8 cellular contexts compared by ENCODE assay signal in genomic region chr11:110429614-110430266, GRCh38. TPM values are rescaled to one million over a fixed set of nuclear protein-coding genes. Genes with fewer than 3 reads are reported as not detected.
A peak's percentile ranks its signal among the peaks of the same experiment; 100 is the strongest.
DNase-seq lines count a peak whose midpoint lies in the region; ATAC-seq and TF ChIP-seq lines count a peak whose summit lies in the region.

Gene FDX1 (plus strand): TSS chr11:110429948. CDS start chr11:110430121, 173 bp downstream.

- ATAC-seq in GM18870 (IDR thresholded peaks at IDR 0.05; ENCODE audit: unreplicated experiment) (peak; percentile 72), HG03108 (IDR thresholded peaks at IDR 0.05; ENCODE audit: unreplicated experiment) (peak; percentile 88)

- peak; percentile 63 for DNase-seq in AG10803 (ENCODE audit: low read depth)
- DNase-seq in NCI-H226: peak; percentile 70
- DNase-seq in activated CD4-positive, alpha-beta T cell treated with anti-CD3 and anti-CD28 coated beads for 1 hour: peak; percentile 72
- peak; percentile 73 for DNase-seq in cerebellum (ENCODE audit: low spot score)
- peak; percentile 68 for DNase-seq in kidney glomerular epithelial cell (lab: John Stamatoyannopoulos, UW)
- DNase-seq in stimulated activated CD4-positive, alpha-beta T cell treated with anti-CD3 and anti-CD28 coated beads, Interleukin-1b, Interleukin-23, amount 100 ng/mL, for 1 hour (ENCODE audit: low read depth in 2 of 2): peak; percentile 46 to 71

- H3K4me3 ChIP-seq in AG10803 (ENCODE audit: low read length): peak within 1 kb of the TSS; percentile 71

- peak; percentile 23 for TF ChIP-seq CTCF in AG10803 (conservative IDR thresholded peaks at IDR 0.05; ENCODE audit: low read length)

RNA-seq across cellular contexts. Expression of gene FDX1, which starts in this region (rescaled TPM):
- total RNA-seq in cerebellum: 8.4 TPM

Comparison
In these comparisons a context has a peak if more than half of its experiments do, and no peak if none do; other contexts are left out.
1. Peak in every context shown above with its lines: DNase-seq, ATAC-seq and H3K4me3 ChIP-seq.